ENCODE assay signal across 1 cellular context in the genomic region with DNA sequence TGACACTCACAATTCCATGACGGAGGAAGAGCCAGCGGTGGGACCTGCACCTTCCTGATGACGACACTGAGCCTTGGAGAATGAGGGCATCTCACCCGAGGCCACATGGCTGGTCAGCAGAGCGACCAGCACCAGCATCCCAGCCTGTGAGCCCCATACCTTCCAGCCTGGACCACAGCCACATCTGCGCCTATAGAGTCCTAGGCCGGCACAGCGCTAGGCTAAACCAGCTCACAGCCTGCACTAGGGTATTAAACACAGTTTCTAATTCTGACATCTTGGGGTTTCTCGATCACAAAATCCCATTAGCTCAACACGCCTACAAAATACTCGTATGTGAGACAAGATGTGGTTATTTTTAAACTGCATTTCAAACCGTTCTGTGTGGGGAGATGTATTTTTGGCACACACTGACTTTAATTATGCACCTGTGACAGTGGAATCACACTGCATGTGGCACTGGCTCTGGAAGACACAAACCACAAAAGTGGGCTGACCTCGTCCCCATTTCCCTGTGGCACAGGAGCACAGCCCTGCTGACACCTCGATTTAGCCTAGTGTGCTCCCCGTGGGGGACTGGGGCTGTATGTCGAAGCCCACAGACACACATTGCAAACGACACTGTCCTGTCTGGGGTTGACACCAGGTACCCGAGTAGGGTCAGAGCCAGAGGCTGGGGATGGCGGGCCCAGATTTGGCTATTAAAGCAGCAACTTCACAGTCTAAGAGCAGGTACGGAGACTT.
TF ChIP-seq lines count a peak whose summit lies in the region.

No MANE protein-coding gene starts in this region.

TF ChIP-seq in GM12878, 131 proteins besides CTCF, POLR2A, EP300 and RAD21 (continued from another document):
- TF ChIP-seq SP1 (IDR thresholded peaks at IDR 0.05; ENCODE audit: low read depth, low read length), result no peak
- TF ChIP-seq, protein P1, sequence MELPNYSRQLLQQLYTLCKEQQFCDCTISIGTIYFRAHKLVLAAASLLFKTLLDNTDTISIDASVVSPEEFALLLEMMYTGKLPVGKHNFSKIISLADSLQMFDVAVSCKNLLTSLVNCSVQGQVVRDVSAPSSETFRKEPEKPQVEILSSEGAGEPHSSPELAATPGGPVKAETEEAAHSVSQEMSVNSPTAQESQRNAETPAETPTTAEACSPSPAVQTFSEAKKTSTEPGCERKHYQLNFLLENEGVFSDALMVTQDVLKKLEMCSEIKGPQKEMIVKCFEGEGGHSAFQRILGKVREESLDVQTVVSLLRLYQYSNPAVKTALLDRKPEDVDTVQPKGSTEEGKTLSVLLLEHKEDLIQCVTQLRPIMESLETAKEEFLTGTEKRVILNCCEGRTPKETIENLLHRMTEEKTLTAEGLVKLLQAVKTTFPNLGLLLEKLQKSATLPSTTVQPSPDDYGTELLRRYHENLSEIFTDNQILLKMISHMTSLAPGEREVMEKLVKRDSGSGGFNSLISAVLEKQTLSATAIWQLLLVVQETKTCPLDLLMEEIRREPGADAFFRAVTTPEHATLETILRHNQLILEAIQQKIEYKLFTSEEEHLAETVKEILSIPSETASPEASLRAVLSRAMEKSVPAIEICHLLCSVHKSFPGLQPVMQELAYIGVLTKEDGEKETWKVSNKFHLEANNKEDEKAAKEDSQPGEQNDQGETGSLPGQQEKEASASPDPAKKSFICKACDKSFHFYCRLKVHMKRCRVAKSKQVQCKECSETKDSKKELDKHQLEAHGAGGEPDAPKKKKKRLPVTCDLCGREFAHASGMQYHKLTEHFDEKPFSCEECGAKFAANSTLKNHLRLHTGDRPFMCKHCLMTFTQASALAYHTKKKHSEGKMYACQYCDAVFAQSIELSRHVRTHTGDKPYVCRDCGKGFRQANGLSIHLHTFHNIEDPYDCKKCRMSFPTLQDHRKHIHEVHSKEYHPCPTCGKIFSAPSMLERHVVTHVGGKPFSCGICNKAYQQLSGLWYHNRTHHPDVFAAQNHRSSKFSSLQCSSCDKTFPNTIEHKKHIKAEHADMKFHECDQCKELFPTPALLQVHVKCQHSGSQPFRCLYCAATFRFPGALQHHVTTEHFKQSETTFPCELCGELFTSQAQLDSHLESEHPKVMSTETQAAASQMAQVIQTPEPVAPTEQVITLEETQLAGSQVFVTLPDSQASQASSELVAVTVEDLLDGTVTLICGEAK (IDR thresholded peaks at IDR 0.05; ENCODE audit: borderline replicate concordance), result no peak
- TF ChIP-seq IRF4 (IDR thresholded peaks at IDR 0.05; ENCODE audit: low read depth, low read length), result no peak
